ENCODE assay signal across 13 cellular contexts in genomic region chr7:128794020-128794419, GRCh38. TPM values are rescaled to one million over a fixed set of nuclear protein-coding genes. Genes with fewer than 3 reads are reported as not detected.
DNase-seq lines count a peak whose midpoint lies in the region; ATAC-seq and TF ChIP-seq lines count a peak whose summit lies in the region.
"Had no signal": no experiment of that assay in that cellular context is flagged by ENCODE, and none has a peak within 500 bp of the region (broad histone marks: within the 10 kb centered on the region; RNA-seq: fewer than 3 reads in every experiment).

No MANE protein-coding gene starts in this region.

- H3K4me2 ChIP-seq in KMS-11, result no peak overlapping the region

- no peak overlapping the region for H3K4me3 Mint-ChIP-seq in activated T-cell treated with anti-CD3 and anti-CD28 coated beads, Interleukin-2, amount 50 U/mL, for 24 hours
- peak overlapping the region in 4 of 5 experiments; percentile 30 to 93 (median 60) for H3K4me3 Mint-ChIP-seq in brain
- no peak overlapping the region for H3K4me3 Mint-ChIP-seq in stimulated activated effector memory CD8-positive, alpha-beta T cell treated with anti-CD3 and anti-CD28 coated beads, Interleukin-12 subunit alpha, Interleukin-12 subunit beta, amount 100 ng/mL, for 72 hours
- H3K4me3 Mint-ChIP-seq: effector memory CD8-positive, alpha-beta T cell had no signal

- in situ Hi-C loops in gastrocnemius medialis (cut with MboI; ENCODE audit: low sequenced_read_pairs in 4 of 4), result loop anchor here in 3 of 4 donors (10.0 to 25.0 kb wide), 3 partner anchors 81 to 93 kb away; no protein-coding TSS in a partner anchor

- DNase-seq in activated T-cell treated with anti-CD3 and anti-CD28 coated beads for 48 hours (ENCODE audit: low read depth) (peak; percentile 4), gastrocnemius medialis (peak in 1 of 2 donors; percentile 63), NCI-H1694 treated with DMSO at 0.1 percent for 48 hours (lab: John Stamatoyannopoulos, UW) (no peak), ecto neural progenitor cell (ENCODE audit: low spot score) (no peak)
- no peak for DNase-seq in activated T-cell treated with anti-CD3 and anti-CD28 coated beads, Interleukin-2, amount 50 U/mL, for 24 hours
- no peak for DNase-seq in stimulated activated effector memory CD8-positive, alpha-beta T cell treated with anti-CD3 and anti-CD28 coated beads, Interleukin-12 subunit alpha, Interleukin-12 subunit beta, amount 100 ng/mL, for 72 hours (ENCODE audit: low spot score in 2 of 2)
- DNase-seq: effector memory CD8-positive, alpha-beta T cell; NCI-H2029; SJCRH30 had no signal

- no peaks in the 10 kb centered on the region for H3K9me3 ChIP-seq in gastrocnemius medialis
- H3K9me3 ChIP-seq: BLaER1, SJCRH30 had no signal

- TF ChIP-seq CTCF in KMS-11 (conservative IDR thresholded peaks at IDR 0.05; ENCODE audit: low read depth, low read length) (peak; percentile 27; the same call in 1 of the 2 replicates), brain (conservative IDR thresholded peaks at IDR 0.05) (peak in 1 of 2 experiments; percentile 12), gastrocnemius medialis (IDR thresholded peaks at IDR 0.05 in 4 of 5, conservative IDR thresholded peaks at IDR 0.05 in 1 of 5) (peak in 4 of 5 experiments; percentile 26 to 54 (median 50))

- peaks cover 4% of the 10 kb centered on the region for H3K27me3 Mint-ChIP-seq in activated T-cell treated with anti-CD3 and anti-CD28 coated beads, Interleukin-2, amount 50 U/mL, for 24 hours
- peaks cover 5% of the 10 kb centered on the region for H3K27me3 Mint-ChIP-seq in brain
- H3K27me3 Mint-ChIP-seq: effector memory CD8-positive, alpha-beta T cell had no signal

- H3K36me3 Mint-ChIP-seq in activated T-cell treated with anti-CD3 and anti-CD28 coated beads, Interleukin-2, amount 50 U/mL, for 24 hours (ENCODE audit: low read depth), result no peaks in the 10 kb centered on the region
- peaks cover 47% of the 10 kb centered on the region for H3K36me3 Mint-ChIP-seq in brain
- no peaks in the 10 kb centered on the region for H3K36me3 Mint-ChIP-seq in stimulated activated effector memory CD8-positive, alpha-beta T cell treated with anti-CD3 and anti-CD28 coated beads, Interleukin-12 subunit alpha, Interleukin-12 subunit beta, amount 100 ng/mL, for 72 hours

- H3K4me3 ChIP-seq in KMS-11 (IDR thresholded peaks at IDR 0.05; ENCODE audit: insufficient read depth, low read depth, low read length) (no peak overlapping the region), gastrocnemius medialis (no peak overlapping the region)
- H3K4me3 ChIP-seq: BLaER1, SJCRH30 had no signal

- H3K27ac ChIP-seq in KMS-11 (no peak overlapping the region), gastrocnemius medialis (no peak overlapping the region)
- H3K27ac ChIP-seq: BLaER1, SJCRH30 had no signal

- no peak overlapping the region for H3K9ac ChIP-seq in KMS-11
- H3K9ac ChIP-seq: BLaER1 had no signal

- no peak overlapping the region for H3K27ac Mint-ChIP-seq in activated T-cell treated with anti-CD3 and anti-CD28 coated beads, Interleukin-2, amount 50 U/mL, for 24 hours
- H3K27ac Mint-ChIP-seq in brain, result peak overlapping the region in 4 of 5 experiments; percentile 4 to 43 (median 16)
- H3K27ac Mint-ChIP-seq in stimulated activated effector memory CD8-positive, alpha-beta T cell treated with anti-CD3 and anti-CD28 coated beads, Interleukin-12 subunit alpha, Interleukin-12 subunit beta, amount 100 ng/mL, for 72 hours, result no peak overlapping the region

- H3K4me1 Mint-ChIP-seq in activated T-cell treated with anti-CD3 and anti-CD28 coated beads, Interleukin-2, amount 50 U/mL, for 24 hours (ENCODE audit: low read depth), result peaks cover 10% of the 10 kb centered on the region
- peaks cover 40% of the 10 kb centered on the region for H3K4me1 Mint-ChIP-seq in brain
- H3K4me1 Mint-ChIP-seq in stimulated activated effector memory CD8-positive, alpha-beta T cell treated with anti-CD3 and anti-CD28 coated beads, Interleukin-12 subunit alpha, Interleukin-12 subunit beta, amount 100 ng/mL, for 72 hours, result peaks cover 22% of the 10 kb centered on the region

- no peak for TF ChIP-seq POLR2A in gastrocnemius medialis (IDR thresholded peaks at IDR 0.05)

- H2AFZ ChIP-seq in KMS-11 (ENCODE audit: low read depth), result no peak overlapping the region

- no peaks in the 10 kb centered on the region for H4K20me1 ChIP-seq in KMS-11 (ENCODE audit: insufficient read depth)
- H4K20me1 ChIP-seq: BLaER1 had no signal

- H3K27me3 ChIP-seq in KMS-11 (ENCODE audit: insufficient read depth, low read depth), result peaks cover 11% of the 10 kb centered on the region; the same call in 1 of the 2 replicates
- H3K27me3 ChIP-seq in gastrocnemius medialis, result no peaks in the 10 kb centered on the region
- H3K27me3 ChIP-seq: BLaER1, SJCRH30 had no signal

- H3K36me3 ChIP-seq in KMS-11 (ENCODE audit: insufficient read depth) (no peaks in the 10 kb centered on the region), gastrocnemius medialis (no peaks in the 10 kb centered on the region)

- H3K4me1 ChIP-seq in KMS-11 (ENCODE audit: low read depth, poor library complexity, severe bottlenecking) (peaks cover 10% of the 10 kb centered on the region), gastrocnemius medialis (peaks cover 22 to 30% of the 10 kb centered on the region in 2 donors)

- intact Hi-C loops in gastrocnemius medialis (cut with DNase I; ENCODE audit: low total_unique reads), result loop anchor here (1.0 kb wide), 1 partner anchor 86 kb away; no protein-coding TSS in a partner anchor

- no peaks in the 10 kb centered on the region for H3K79me2 ChIP-seq in KMS-11 (ENCODE audit: insufficient read depth, low read depth)

- peak in 1 of 2 donors; percentile 54 for ATAC-seq in gastrocnemius medialis
- ATAC-seq in stimulated activated effector memory CD8-positive, alpha-beta T cell treated with anti-CD3 and anti-CD28 coated beads, Interleukin-12 subunit alpha, Interleukin-12 subunit beta, amount 100 ng/mL, for 72 hours, result no peak
- ATAC-seq: effector memory CD8-positive, alpha-beta T cell had no signal

- no peaks in the 10 kb centered on the region for H3K9me3 Mint-ChIP-seq in activated T-cell treated with anti-CD3 and anti-CD28 coated beads, Interleukin-2, amount 50 U/mL, for 24 hours
- H3K9me3 Mint-ChIP-seq in brain, result peaks cover 0 to 2% (median 0%) of the 10 kb centered on the region in 5 experiments
- H3K9me3 Mint-ChIP-seq in stimulated activated effector memory CD8-positive, alpha-beta T cell treated with anti-CD3 and anti-CD28 coated beads, Interleukin-12 subunit alpha, Interleukin-12 subunit beta, amount 100 ng/mL, for 72 hours, result no peaks in the 10 kb centered on the region
- H3K9me3 Mint-ChIP-seq: effector memory CD8-positive, alpha-beta T cell had no signal

RNA-seq across cellular contexts. Expression of gene CCDC136, which starts 2.3 kb away (rescaled TPM):
- 33.2 TPM for polyA plus RNA-seq in brain (ENCODE audit: insufficient read depth, low read depth, low replicate concordance)
- total RNA-seq in gastrocnemius medialis, result 10 to 100 TPM in 2 of 4 donors, 1 to 10 TPM in 1, under 1 TPM in 1; 0.61 to 15.8 (median 9.3) TPM

RNA-seq across cellular contexts. Expression of gene OPN1SW, which starts 18.4 kb away (rescaled TPM):
- polyA plus RNA-seq in brain (ENCODE audit: insufficient read depth, low read depth, low replicate concordance), result not detected
- not detected for total RNA-seq in gastrocnemius medialis
- total RNA-seq: SJCRH30, skeletal muscle tissue had no signal

RNA-seq across cellular contexts. Expression of gene FLNC, which starts 36.2 kb away (rescaled TPM):
- polyA plus RNA-seq in brain (ENCODE audit: insufficient read depth, low read depth, low replicate concordance), result 7.8 TPM
- total RNA-seq in gastrocnemius medialis, result 1,000 to 10,000 TPM; 1,071 to 4,398 (median 2,381) TPM

RNA-seq across cellular contexts. Expression of gene CALU, which starts 54.9 kb away (rescaled TPM):
- 41.6 TPM for polyA plus RNA-seq in brain (ENCODE audit: insufficient read depth, low read depth, low replicate concordance)
- 100 to 1,000 TPM in 2 of 4 donors, 10 to 100 TPM in 2; 40.1 to 115 (median 90.6) TPM for total RNA-seq in gastrocnemius medialis

Comparison
In these comparisons a context has a peak if more than half of its experiments do, and no peak if none do; other contexts are left out.
1. H3K27ac Mint-ChIP-seq: peak in brain (4 of 5); none in activated T-cell treated with anti-CD3 and anti-CD28 coated beads, Interleukin-2, amount 50 U/mL, for 24 hours (single experiment) and stimulated activated effector memory CD8-positive, alpha-beta T cell treated with anti-CD3 and anti-CD28 coated beads, Interleukin-12 subunit alpha, Interleukin-12 subunit beta, amount 100 ng/mL, for 72 hours (single experiment).
2. H3K4me3 Mint-ChIP-seq: peak in brain (4 of 5); none in activated T-cell treated with anti-CD3 and anti-CD28 coated beads, Interleukin-2, amount 50 U/mL, for 24 hours (single experiment) and stimulated activated effector memory CD8-positive, alpha-beta T cell treated with anti-CD3 and anti-CD28 coated beads, Interleukin-12 subunit alpha, Interleukin-12 subunit beta, amount 100 ng/mL, for 72 hours (single experiment).